Comparison of ENCODE assay signal across 29 cellular contexts in genomic region chr6:35188886-35189285, GRCh38. TPM values are rescaled to one million over a fixed set of nuclear protein-coding genes. Genes with fewer than 3 reads are reported as not detected.
"Had no signal": no experiment of that assay in that cellular context is flagged by ENCODE, and none has a peak within 500 bp of the region (broad histone marks: within the 10 kb centered on the region; RNA-seq: fewer than 3 reads in every experiment).

No MANE protein-coding gene starts in this region.

- DNase-seq: colonic mucosa; effector CD8-positive, alpha-beta T cell; endodermal cell; foreskin keratinocyte; glutamatergic neuron; heart right ventricle; hippocampal formation; left cardiac atrium; left lung; mesenchymal stem cell; midbrain; naive thymus-derived CD4-positive, alpha-beta T cell; nucleus accumbens; sigmoid colon; stimulated activated CD4-positive, alpha-beta T cell treated with anti-CD3 and anti-CD28 coated beads, Interleukin-4, amount 100 ng/mL, for 4 hours; stimulated activated naive CD8-positive, alpha-beta T cell treated with anti-CD3 and anti-CD28 coated beads, Interleukin-15, Interleukin-2, amounts not matched to agents 100 U/mL and 50 U/mL, for 24 hours; transverse colon; upper lobe of right lung; uterus had no signal

- H3K9me3 ChIP-seq: colonic mucosa, esophagus muscularis mucosa, heart right ventricle, left lung, prostate gland, right atrium auricular region, sigmoid colon, thoracic aorta, transverse colon, upper lobe of right lung, uterus had no signal

- H3K4me1 ChIP-seq: colonic mucosa, foreskin keratinocyte, prostate gland, transverse colon, uterus had no signal

- H2AFZ ChIP-seq: neural progenitor cell had no signal

- H3K27me3 ChIP-seq: colonic mucosa, esophagus muscularis mucosa, heart right ventricle, left lung, neural progenitor cell, right atrium auricular region, sigmoid colon, transverse colon, upper lobe of right lung, uterus had no signal

- H3K4me3 ChIP-seq: colonic mucosa, esophagus muscularis mucosa, heart right ventricle, left lung, neural progenitor cell, prostate gland, right atrium auricular region, sigmoid colon, thoracic aorta, transverse colon, upper lobe of right lung, uterus had no signal

- H3K4me2 ChIP-seq: neural progenitor cell had no signal

- H3K9ac ChIP-seq: neural progenitor cell had no signal

- H3K27ac ChIP-seq: colonic mucosa, epithelial cell of prostate, esophagus muscularis mucosa, foreskin keratinocyte, heart right ventricle, left lung, neural progenitor cell, prostate gland, right atrium auricular region, sigmoid colon, transverse colon, upper lobe of right lung, uterus had no signal

- H3K36me3 ChIP-seq: colonic mucosa, esophagus muscularis mucosa, heart right ventricle, left lung, neural progenitor cell, prostate gland, right atrium auricular region, sigmoid colon, thoracic aorta, transverse colon, upper lobe of right lung, uterus had no signal

RNA-seq across cellular contexts. Expression of gene SCUBE3, which starts 24.9 kb away (rescaled TPM):
- total RNA-seq: foreskin keratinocyte; naive thymus-derived CD4-positive, alpha-beta T cell had no signal

RNA-seq across cellular contexts. Expression of gene TCP11, which starts 47.7 kb away (rescaled TPM):
- total RNA-seq: colonic mucosa; endodermal cell; foreskin keratinocyte; heart right ventricle; kidney epithelial cell; left cardiac atrium; lung microvascular endothelial cell; mucosa of gallbladder; naive thymus-derived CD4-positive, alpha-beta T cell; right atrium auricular region; skeletal muscle tissue; thoracic aorta; upper lobe of right lung had no signal
- polyA plus RNA-seq: naive thymus-derived CD4-positive, alpha-beta T cell; sigmoid colon had no signal
